In genomic region chr1:109910963-109911798, GRCh38 we compare ENCODE assay signal across 8 cellular contexts. TPM values are rescaled to one million over a fixed set of nuclear protein-coding genes. Genes with fewer than 3 reads are reported as not detected.
A peak's percentile ranks its signal among the peaks of the same experiment; 100 is the strongest.
DNase-seq lines count a peak whose midpoint lies in the region; ATAC-seq and TF ChIP-seq lines count a peak whose summit lies in the region.

No MANE protein-coding gene starts in this region.

- H3K36me3 Mint-ChIP-seq in activated CD4-positive, alpha-beta T cell treated with anti-CD3 and anti-CD28 coated beads, Interleukin-2, amount 10 ng/mL, durations not matched to agents 24 days and 14 days (ENCODE audit: low read depth) = peaks cover 42% of the 10 kb centered on the region

- intact Hi-C loops in activated CD4-positive, alpha-beta T cell treated with anti-CD3 and anti-CD28 coated beads, Interleukin-2, amount 10 ng/mL, durations not matched to agents 24 days and 14 days (cut with micrococcal nuclease) = loop anchor here (1.0 to 2.0 kb wide), 5 partner anchors 16 to 134 kb away; partner anchors contain the start of gene STRIP1

- H3K27ac Mint-ChIP-seq in activated CD4-positive, alpha-beta T cell treated with anti-CD3 and anti-CD28 coated beads, Interleukin-2, amount 10 ng/mL, durations not matched to agents 24 days and 14 days = peak overlapping the region; percentile 97

- peak; percentile 33 for DNase-seq in stimulated activated CD4-positive, alpha-beta T cell treated with anti-CD3 and anti-CD28 coated beads, Interleukin-12 subunit alpha, Interleukin-12 subunit beta, amount 100 ng/mL, for 4 hours
- DNase-seq in stimulated activated CD4-positive, alpha-beta T cell treated with anti-CD3 and anti-CD28 coated beads, Interleukin-4, amount 100 ng/mL, for 24 hours = no peak
- peak; percentile 76 for DNase-seq in activated CD4-positive, alpha-beta T cell treated with anti-CD3 and anti-CD28 coated beads, Interleukin-2, amount 10 ng/mL, durations not matched to agents 24 days and 14 days
- DNase-seq in epithelial cell of esophagus (ENCODE audit: low read depth) (no peak), NCI-H510A treated with DMSO at 0.1 percent for 48 hours (lab: John Stamatoyannopoulos, UW) (no peak)

- ATAC-seq in GM19035 (IDR thresholded peaks at IDR 0.05; ENCODE audit: unreplicated experiment) (no peak), GM21423 (IDR thresholded peaks at IDR 0.05; ENCODE audit: unreplicated experiment) (no peak)

- peaks cover 82% of the 10 kb centered on the region for H3K4me1 Mint-ChIP-seq in activated CD4-positive, alpha-beta T cell treated with anti-CD3 and anti-CD28 coated beads, Interleukin-2, amount 10 ng/mL, durations not matched to agents 24 days and 14 days

- H3K4me3 ChIP-seq in epithelial cell of esophagus (ENCODE audit: low read length) (peak overlapping the region; percentile 65), neuron (ENCODE audit: low read length) (peak overlapping the region; percentile 77)

- peak overlapping the region; percentile 100 for H3K4me3 Mint-ChIP-seq in activated CD4-positive, alpha-beta T cell treated with anti-CD3 and anti-CD28 coated beads, Interleukin-2, amount 10 ng/mL, durations not matched to agents 24 days and 14 days

- H3K4me1 ChIP-seq in neuron (ENCODE audit: insufficient read depth, low read length) = peaks cover 26% of the 10 kb centered on the region

- no peaks in the 10 kb centered on the region for H3K9me3 Mint-ChIP-seq in activated CD4-positive, alpha-beta T cell treated with anti-CD3 and anti-CD28 coated beads, Interleukin-2, amount 10 ng/mL, durations not matched to agents 24 days and 14 days

- TF ChIP-seq CTCF in epithelial cell of esophagus (IDR thresholded peaks at IDR 0.05; ENCODE audit: insufficient read depth, low read depth, low read length, missing control alignments) = no peak

- no peaks in the 10 kb centered on the region for H3K27me3 ChIP-seq in neuron (ENCODE audit: insufficient read depth, low read length)

- H2AFZ ChIP-seq in neuron (ENCODE audit: low read depth, low read length) = no peak overlapping the region

- H3K9me3 ChIP-seq in neuron (ENCODE audit: low read length) = no peaks in the 10 kb centered on the region

- peaks cover 19% of the 10 kb centered on the region for H3K36me3 ChIP-seq in neuron (ENCODE audit: insufficient read depth, low read length)

- H3K27me3 Mint-ChIP-seq in activated CD4-positive, alpha-beta T cell treated with anti-CD3 and anti-CD28 coated beads, Interleukin-2, amount 10 ng/mL, durations not matched to agents 24 days and 14 days = no peaks in the 10 kb centered on the region

RNA-seq across cellular contexts. Expression of gene CSF1, which starts 0.5 kb away (rescaled TPM):
- 190 and 193 TPM in 2 replicates for total RNA-seq in activated CD4-positive, alpha-beta T cell treated with anti-CD3 and anti-CD28 coated beads, Interleukin-2, amount 10 ng/mL, durations not matched to agents 24 days and 14 days

Comparison
In these comparisons a context has a peak if more than half of its experiments do, and no peak if none do; other contexts are left out.
1. DNase-seq: peak in stimulated activated CD4-positive, alpha-beta T cell treated with anti-CD3 and anti-CD28 coated beads, Interleukin-12 subunit alpha, Interleukin-12 subunit beta, amount 100 ng/mL, for 4 hours (single experiment) and activated CD4-positive, alpha-beta T cell treated with anti-CD3 and anti-CD28 coated beads, Interleukin-2, amount 10 ng/mL, durations not matched to agents 24 days and 14 days (single experiment); none in stimulated activated CD4-positive, alpha-beta T cell treated with anti-CD3 and anti-CD28 coated beads, Interleukin-4, amount 100 ng/mL, for 24 hours (single experiment), epithelial cell of esophagus (single experiment) and NCI-H510A treated with DMSO at 0.1 percent for 48 hours (single experiment).